Comparison of ENCODE assay signal across 9 cellular contexts in the genomic region with DNA sequence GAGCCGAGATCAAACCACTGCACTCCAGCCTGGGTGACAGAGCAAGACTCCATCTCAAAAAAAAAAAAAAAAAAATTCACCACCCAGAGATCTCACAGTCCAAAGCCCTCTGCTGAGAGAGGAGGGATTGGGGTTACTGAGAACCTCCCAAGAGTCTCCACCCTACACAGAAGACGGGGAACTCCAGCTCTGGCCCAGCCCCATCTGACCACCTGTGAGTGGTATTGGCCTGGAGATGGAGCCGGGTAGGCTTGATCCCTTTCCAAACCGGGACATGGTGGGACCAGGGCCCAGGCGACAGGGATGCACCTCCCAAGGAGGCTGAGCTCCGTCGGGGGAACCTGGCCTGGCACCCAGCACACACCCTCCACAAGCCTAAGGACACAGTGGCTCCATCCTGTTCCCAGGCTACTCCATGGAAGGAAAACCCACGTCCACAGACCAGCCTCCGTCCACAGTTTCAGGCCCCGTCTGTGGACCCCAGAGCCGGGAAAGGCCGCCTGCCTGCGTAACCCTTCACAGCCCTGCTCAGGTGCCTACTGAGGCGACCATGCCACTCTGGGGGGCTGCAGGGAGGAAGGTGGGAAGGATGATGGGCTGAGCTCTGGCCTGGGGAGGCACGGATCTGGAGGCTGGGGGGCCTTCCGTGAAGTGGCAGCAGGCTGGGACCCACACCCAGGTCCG.
DNase-seq lines count a peak whose midpoint lies in the region; ATAC-seq and TF ChIP-seq lines count a peak whose summit lies in the region.
"Had no signal": no experiment of that assay in that cellular context is flagged by ENCODE, and none has a peak within 500 bp of the region (broad histone marks: within the 10 kb centered on the region; RNA-seq: fewer than 3 reads in every experiment).

No MANE protein-coding gene starts in this region.

- H3K4me3 Mint-ChIP-seq in nephron, result peak overlapping the region; percentile 89 to 94 (median 92)

- H3K4me2 ChIP-seq in KMS-11, result peak overlapping the region; percentile 82

- DNase-seq in AG10803 (ENCODE audit: low read depth) (no peak), coronary artery (ENCODE audit: low spot score) (no peak), islet precursor cell (no peak)
- DNase-seq in stimulated activated CD4-positive, alpha-beta T cell treated with anti-CD3 and anti-CD28 coated beads, Interleukin-12 subunit alpha, Interleukin-12 subunit beta, amount 100 ng/mL, for 4 hours, result no peak
- DNase-seq in stimulated activated naive CD4-positive, alpha-beta T cell (lab: John Stamatoyannopoulos, UW), result no peak

- no peaks in the 10 kb centered on the region for H3K36me3 ChIP-seq in KMS-11 (ENCODE audit: insufficient read depth)

- H3K4me3 ChIP-seq in AG10803 (ENCODE audit: low read length) (peak overlapping the region; percentile 92), KMS-11 (IDR thresholded peaks at IDR 0.05; ENCODE audit: insufficient read depth, low read depth, low read length) (no peak overlapping the region), coronary artery (peak overlapping the region; percentile 98)

- no peaks in the 10 kb centered on the region for H3K36me3 Mint-ChIP-seq in nephron (ENCODE audit: low read depth)

- no peaks in the 10 kb centered on the region for H3K9me3 Mint-ChIP-seq in nephron

- peaks cover 14% of the 10 kb centered on the region for H4K20me1 ChIP-seq in KMS-11 (ENCODE audit: insufficient read depth)

- peak overlapping the region; percentile 83; the same call in 1 of the 2 replicates for H3K9ac ChIP-seq in KMS-11

- H2AFZ ChIP-seq in KMS-11 (ENCODE audit: low read depth), result no peak overlapping the region

- no peak for ATAC-seq in GM21723 (IDR thresholded peaks at IDR 0.05; ENCODE audit: unreplicated experiment)
- ATAC-seq: mucosa of descending colon had no signal

- no peaks in the 10 kb centered on the region for H3K27me3 ChIP-seq in KMS-11 (ENCODE audit: insufficient read depth, low read depth)

- H3K27me3 Mint-ChIP-seq in nephron (ENCODE audit: low read depth), result peaks cover 3% of the 10 kb centered on the region

- H3K4me1 ChIP-seq in KMS-11 (ENCODE audit: low read depth, poor library complexity, severe bottlenecking), result peaks cover 22% of the 10 kb centered on the region

- H3K27ac Mint-ChIP-seq in nephron, result peak overlapping the region in 2 of 3 experiments; percentile 19 to 48

- TF ChIP-seq CTCF in AG10803 (conservative IDR thresholded peaks at IDR 0.05; ENCODE audit: low read length) (no peak), KMS-11 (conservative IDR thresholded peaks at IDR 0.05; ENCODE audit: low read depth, low read length) (no peak), coronary artery (IDR thresholded peaks at IDR 0.05) (no peak), nephron (IDR thresholded peaks at IDR 0.05; ENCODE audit: unreplicated experiment in 3 of 3) (no peak)

- H3K27ac ChIP-seq in KMS-11 (no peak overlapping the region), coronary artery (peak overlapping the region in 1 of 2 donors; percentile 94)

- H3K79me2 ChIP-seq in KMS-11 (ENCODE audit: insufficient read depth, low read depth), result peaks cover 60% of the 10 kb centered on the region

- H3K4me1 Mint-ChIP-seq in nephron, result peaks cover 16% of the 10 kb centered on the region
